ENCODE assay signal across 8 cellular contexts in the genomic region with DNA sequence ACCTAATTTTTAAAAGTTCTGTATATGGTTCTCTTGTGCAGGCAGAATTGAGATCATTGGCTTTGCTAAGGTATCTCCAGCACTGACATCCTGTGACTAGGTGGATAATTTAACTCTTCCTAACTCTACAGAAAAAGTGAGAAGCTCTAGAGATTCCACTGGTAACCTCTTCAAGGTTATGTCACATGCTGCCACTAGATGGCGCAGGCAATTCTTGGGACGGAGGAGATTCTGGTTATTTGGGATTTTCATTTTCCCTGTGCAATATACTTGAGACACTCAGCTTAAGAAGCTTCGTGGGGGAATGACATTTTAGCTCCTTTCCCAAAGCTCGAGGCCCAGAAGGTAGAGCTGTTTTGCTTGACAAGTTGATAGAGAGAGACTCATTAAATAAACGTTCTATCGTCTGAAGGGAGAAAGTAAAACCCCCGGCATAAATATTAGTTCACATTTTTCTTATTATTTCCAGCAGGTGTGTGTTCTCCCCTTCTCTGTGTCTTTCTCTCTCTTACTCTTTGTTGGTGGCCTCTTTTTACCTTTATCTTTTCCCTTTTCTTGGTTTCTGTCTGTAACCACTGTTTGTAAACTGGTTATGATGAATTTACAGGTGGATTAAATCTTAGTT. TPM values are rescaled to one million over a fixed set of nuclear protein-coding genes. Genes with fewer than 3 reads are reported as not detected.
A peak's percentile ranks its signal among the peaks of the same experiment; 100 is the strongest.
DNase-seq lines count a peak whose midpoint lies in the region; ATAC-seq and TF ChIP-seq lines count a peak whose summit lies in the region.

No MANE protein-coding gene starts in this region.

- TF ChIP-seq CTCF in mammary epithelial cell (conservative IDR thresholded peaks at IDR 0.05 in 1 of 2, IDR thresholded peaks at IDR 0.05 in 1 of 2; ENCODE audit: extremely low read depth in 1 of 2, insufficient read depth in 1 of 2, low read depth in 1 of 2, low read length in 2 of 2): peak; percentile 92 to 97

- H3K27me3 ChIP-seq in mammary epithelial cell (ENCODE audit: insufficient read depth, low read length) (no peaks in the 10 kb centered on the region), layer of hippocampus (ENCODE audit: control insufficient read depth, insufficient read depth, low read length) (no peaks in the 10 kb centered on the region)

- CTCF ChIA-PET in mammary epithelial cell (lab: Charles Lee; ENCODE audit: low non-redundant PET): interaction anchor here (0.5 to 0.9 kb wide), 4 partner anchors 53 to 1504 kb away, joined by 3 to 6 read pairs (median 6); a partner anchor contains a TSS

- in situ Hi-C loops in mammary epithelial cell (cut with MboI; ENCODE audit: low sequenced_read_pairs in 2 of 2): no loop called here

- H3K27ac ChIP-seq in mammary epithelial cell (ENCODE audit: insufficient read depth, low read depth, low read length) (no peak overlapping the region), layer of hippocampus (ENCODE audit: low read depth, low read length) (peak overlapping the region; percentile 95)

- WGBS in mammary epithelial cell (ENCODE audit: low coverage, missing lambda C conversion rate): 0% methylated on average over 5 of the region's 7 CpGs

- H3K4me3 ChIP-seq in mammary epithelial cell (replicated peaks in 1 of 3; ENCODE audit: insufficient read depth in 1 of 3, low read depth in 2 of 3, low read length in 3 of 3): no peak overlapping the region

- peaks cover 14% of the 10 kb centered on the region for H3K9me3 ChIP-seq in mammary epithelial cell (replicated peaks; ENCODE audit: insufficient read depth, low read length)

- no peaks in the 10 kb centered on the region for H3K36me3 ChIP-seq in mammary epithelial cell (ENCODE audit: insufficient read depth, low read length)

- H3K9ac ChIP-seq in mammary epithelial cell (ENCODE audit: insufficient read depth, low read length): no peak overlapping the region

- DNase-seq in NCI-H510A treated with DMSO at 0.1 percent for 48 hours (lab: John Stamatoyannopoulos, UW) (peak; percentile 21), NCI-H510A (lab: John Stamatoyannopoulos, UW) (no peak), HuH-7.5 (ENCODE audit: low spot score) (peak; percentile 13), RPMI8226 (peak; percentile 49), mammary epithelial cell (peak; percentile 49)
- peak; percentile 13 for DNase-seq in stimulated activated CD4-positive, alpha-beta T cell treated with anti-CD3 and anti-CD28 coated beads, Interleukin-4, amount 100 ng/mL, for 1 hour

- BruUV-seq in mammary epithelial cell (replicated peaks; lab: Mats Ljungman, UMichigan): no TSS peak

- dilution Hi-C loops in mammary epithelial cell (cut with HindIII; ENCODE audit: low sequenced_read_pairs): no loop called here

- H3K79me2 ChIP-seq in mammary epithelial cell (ENCODE audit: insufficient read depth, low read length): no peaks in the 10 kb centered on the region

- intact Hi-C loops in mammary epithelial cell (cut with micrococcal nuclease): loop anchor here (1.0 kb wide), 1 partner anchor 532 kb away; no protein-coding TSS in a partner anchor

- ATAC-seq in GM21526 (IDR thresholded peaks at IDR 0.05; ENCODE audit: low FRiP score, unreplicated experiment): peak; percentile 90

- H3K4me1 ChIP-seq in mammary epithelial cell (ENCODE audit: insufficient read depth, low read length): peaks cover 9% of the 10 kb centered on the region

- no peak overlapping the region for H3K4me2 ChIP-seq in mammary epithelial cell (ENCODE audit: insufficient read depth, low read depth, low read length)

- H2AFZ ChIP-seq in mammary epithelial cell (ENCODE audit: low read depth, low read length): peak overlapping the region; percentile 22

- H4K20me1 ChIP-seq in mammary epithelial cell (ENCODE audit: insufficient read depth, low read length): no peaks in the 10 kb centered on the region

RNA-seq across cellular contexts. Expression of a gene that starts 26.6 kb away (rescaled TPM):
- total RNA-seq in mammary epithelial cell: 10 to 100 TPM; 67.5 to 94.0 TPM
- polyA plus RNA-seq in mammary epithelial cell: 50.8 TPM
- polyA minus RNA-seq in mammary epithelial cell: 154 TPM

RNA-seq across cellular contexts. Expression of a gene that starts 53.3 kb away (rescaled TPM):
- total RNA-seq in mammary epithelial cell: 10 to 100 TPM; 20.3 to 27.8 TPM
- polyA plus RNA-seq in mammary epithelial cell: 14.9 TPM
- 115 TPM for polyA minus RNA-seq in mammary epithelial cell
